In genomic region chr1:193222079-193222615, GRCh38 we compare ENCODE assay signal across 21 cellular contexts.
"Had no signal": no experiment of that assay in that cellular context is flagged by ENCODE, and none has a peak within 500 bp of the region (broad histone marks: within the 10 kb centered on the region; RNA-seq: fewer than 3 reads in every experiment).

No MANE protein-coding gene starts in this region.

- H3K4me3 Mint-ChIP-seq: activated naive CD8-positive, alpha-beta T cell; activated T-cell treated with anti-CD3 and anti-CD28 coated beads, Interleukin-2, amount 50 U/mL, for 72 hours; memory B cell; naive thymus-derived CD8-positive, alpha-beta T cell; stimulated activated naive CD8-positive, alpha-beta T cell treated with anti-CD3 and anti-CD28 coated beads, Interleukin-15, amount 100 ng/mL, for 72 hours had no signal

- H3K27ac Mint-ChIP-seq: activated naive CD8-positive, alpha-beta T cell; memory B cell; stimulated activated naive CD8-positive, alpha-beta T cell treated with anti-CD3 and anti-CD28 coated beads, Interleukin-15, amount 100 ng/mL, for 72 hours had no signal

- H3K36me3 ChIP-seq: colonic mucosa, prostate gland had no signal

- H3K4me1 ChIP-seq: body of pancreas, colonic mucosa, prostate gland, spleen, testis had no signal

- ATAC-seq: activated T-cell treated with anti-CD3 and anti-CD28 coated beads, Interleukin-2, amount 50 U/mL, for 72 hours; body of pancreas; gastroesophageal sphincter; left lobe of liver; naive thymus-derived CD8-positive, alpha-beta T cell; stimulated activated naive CD8-positive, alpha-beta T cell treated with anti-CD3 and anti-CD28 coated beads, Interleukin-15, amount 100 ng/mL, for 72 hours had no signal

- H3K27ac ChIP-seq: body of pancreas, colonic mucosa, hepatocyte, prostate gland, sigmoid colon, spleen, testis had no signal

- DNase-seq: activated CD4-positive, alpha-beta T cell treated with anti-CD3 and anti-CD28 coated beads for 4 hours; activated CD8-positive, alpha-beta memory T cell treated with anti-CD3 and anti-CD28 coated beads, Interleukin-2, amount 50 U/mL, for 48 hours; activated gamma-delta T cell treated with Interleukin-2 at 50 U/mL for 16 hours; activated T-cell treated with anti-CD3 and anti-CD28 coated beads, Interleukin-2, amount 50 U/mL, for 72 hours; amygdala; body of pancreas; central memory CD4-positive, alpha-beta T cell; colonic mucosa; effector CD4-positive, alpha-beta T cell; islet precursor cell; naive thymus-derived CD8-positive, alpha-beta T cell; sigmoid colon; spleen; stimulated activated naive CD8-positive, alpha-beta T cell treated with anti-CD3 and anti-CD28 coated beads, Interleukin-15, amount 100 ng/mL, for 72 hours; testis had no signal

- H3K27me3 Mint-ChIP-seq: activated naive CD8-positive, alpha-beta T cell; memory B cell; naive thymus-derived CD8-positive, alpha-beta T cell; stimulated activated naive CD8-positive, alpha-beta T cell treated with anti-CD3 and anti-CD28 coated beads, Interleukin-15, amount 100 ng/mL, for 72 hours had no signal

- H3K9me3 ChIP-seq: body of pancreas, colonic mucosa, gastroesophageal sphincter, prostate gland, sigmoid colon, spleen, testis had no signal

- H3K4me3 ChIP-seq: body of pancreas, colonic mucosa, gastroesophageal sphincter, hepatocyte, prostate gland, sigmoid colon, spleen, testis had no signal

- H3K9me3 Mint-ChIP-seq: activated T-cell treated with anti-CD3 and anti-CD28 coated beads, Interleukin-2, amount 50 U/mL, for 72 hours; memory B cell; naive thymus-derived CD8-positive, alpha-beta T cell; stimulated activated naive CD8-positive, alpha-beta T cell treated with anti-CD3 and anti-CD28 coated beads, Interleukin-15, amount 100 ng/mL, for 72 hours had no signal

- H3K27me3 ChIP-seq: body of pancreas, colonic mucosa, gastroesophageal sphincter, hepatocyte, sigmoid colon, spleen, testis had no signal
